Comparison of ENCODE assay signal across 20 cellular contexts in the genomic region with DNA sequence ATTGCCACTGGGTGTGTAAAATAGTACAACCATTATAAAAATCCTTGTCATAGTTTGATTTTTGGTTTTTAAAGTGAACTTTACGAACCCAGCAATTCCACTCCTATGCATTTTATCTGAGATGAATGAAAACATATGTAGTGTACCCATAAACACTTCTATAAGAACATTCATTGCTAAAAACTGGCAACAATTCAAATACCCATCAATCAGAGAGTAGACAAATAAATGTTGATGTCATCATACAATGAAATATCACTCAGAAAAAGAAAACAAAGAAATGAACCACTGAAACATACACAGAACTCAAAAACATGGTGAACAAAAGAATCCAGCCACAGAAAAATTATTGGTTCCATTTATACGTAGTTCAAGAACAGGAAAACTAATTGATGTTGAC.
"Had no signal": no experiment of that assay in that cellular context is flagged by ENCODE, and none has a peak within 500 bp of the region (broad histone marks: within the 10 kb centered on the region; RNA-seq: fewer than 3 reads in every experiment).

No MANE protein-coding gene starts in this region.

- H3K4me3 ChIP-seq: lung, thyroid gland had no signal

- H3K27me3 ChIP-seq: thyroid gland had no signal

- H3K4me1 ChIP-seq: thyroid gland had no signal

- DNase-seq: activated CD4-positive, alpha-beta T cell treated with anti-CD3 and anti-CD28 coated beads, Interleukin-2, amount 10 ng/mL, durations not matched to agents 7 days and 5 days; activated CD8-positive, alpha-beta memory T cell treated with anti-CD3 and anti-CD28 coated beads for 24 hours; activated CD8-positive, alpha-beta memory T cell treated with anti-CD3 and anti-CD28 coated beads, Interleukin-2, amount 50 U/mL, for 48 hours; activated effector memory CD4-positive, alpha-beta T cell treated with anti-CD3 and anti-CD28 coated beads, Interleukin-2, amount 50 U/mL, for 16 hours; activated naive CD4-positive, alpha-beta T cell treated with anti-CD3 and anti-CD28 coated beads, Interleukin-2, amount 50 U/mL, for 16 hours; activated T-cell treated with anti-CD3 and anti-CD28 coated beads, Interleukin-2, amount 50 U/mL, for 48 hours; aorta; effector memory CD4-positive, alpha-beta T cell; glutamatergic neuron; kidney; nucleus accumbens; retina; stimulated activated CD4-positive, alpha-beta T cell treated with anti-CD3 and anti-CD28 coated beads, Interleukin-2, amount 100 ng/mL, for 24 hours; stimulated activated naive CD4-positive, alpha-beta T cell treated with Interleukin-2 at 50 U/mL for 16 hours; thyroid gland had no signal

- H3K9me3 ChIP-seq: thyroid gland had no signal

- H3K36me3 ChIP-seq: thyroid gland had no signal

- H3K27ac ChIP-seq: thyroid gland had no signal

- ATAC-seq: activated CD4-positive, CD25-positive, alpha-beta regulatory T cell treated with anti-CD3 and anti-CD28 coated beads, Interleukin-2, amount 50 U/mL, for 24 hours; left lobe of liver; natural killer cell treated with Interleukin-12 subunit alpha and Interleukin-12 subunit beta and Interleukin-15 and Interleukin-18, amount 100 ng/mL, for 72 hours had no signal

- FAIRE-seq: urothelium cell line had no signal
